In genomic region chr9:69877852-69878507, GRCh38 we compare ENCODE assay signal across 9 cellular contexts. TPM values are rescaled to one million over a fixed set of nuclear protein-coding genes. Genes with fewer than 3 reads are reported as not detected.
DNase-seq lines count a peak whose midpoint lies in the region; FAIRE-seq and TF ChIP-seq lines count a peak whose summit lies in the region.
"Had no signal": no experiment of that assay in that cellular context is flagged by ENCODE, and none has a peak within 500 bp of the region (broad histone marks: within the 10 kb centered on the region; RNA-seq: fewer than 3 reads in every experiment).

No MANE protein-coding gene starts in this region.

- H3K4me3 ChIP-seq in retinal pigment epithelial cell (ENCODE audit: low read length), result no peak overlapping the region

- DNase-seq in HT1080 (ENCODE audit: low read depth) (peak; percentile 47), SK-N-DZ (ENCODE audit: low spot score) (peak; percentile 11), foreskin melanocyte (peak; percentile 47), retinal pigment epithelial cell (ENCODE audit: low read depth) (no peak), urothelium cell line (ENCODE audit: low spot score) (no peak)
- DNase-seq in activated CD4-positive, alpha-beta T cell treated with anti-CD3 and anti-CD28 coated beads for 1 hour, result no peak
- DNase-seq in stimulated activated CD8-positive, alpha-beta memory T cell treated with anti-CD3 and anti-CD28 coated beads, Interleukin-4, amount 100 ng/mL, for 48 hours, result no peak

- TF ChIP-seq CTCF in retinal pigment epithelial cell (conservative IDR thresholded peaks at IDR 0.05; ENCODE audit: low read depth, low read length), result peak; percentile 65

- peak; percentile 92 for FAIRE-seq in G401.6 (lab: Jason Lieb, UNC)
- FAIRE-seq in urothelium cell line (lab: Jason Lieb, UNC), result no peak

RNA-seq across cellular contexts. Expression of gene CFAP95, which starts 57.4 kb away (rescaled TPM):
- not detected in 2 replicates for total RNA-seq in HT1080 (2014; rRNA removed; shearing (Covaris generic))
- polyA plus RNA-seq in HT1080 (2015; cell fraction: cytosol; rRNA removed), result 0.21 TPM in 1 of 2 replicates, not detected in the other
- polyA plus RNA-seq in HT1080 (2015; cell fraction: nucleus; rRNA removed), result not detected in 2 replicates
- polyA plus RNA-seq in SK-N-DZ (2014; cell fraction: cytosol; rRNA removed), result not detected in 2 replicates
- polyA plus RNA-seq in SK-N-DZ (2014; cell fraction: nucleus; rRNA removed), result 0.29 and 0.99 TPM in 2 replicates
- total RNA-seq: T-helper 1 cell treated with Interleukin-12 subunit alpha and Interleukin-12 subunit beta and Interleukin-4 antibody, amounts not matched to agents 30 ng/mL and 1 ng/mL, for 36 hours had no signal

Comparison
In these comparisons a context has a peak if more than half of its experiments do, and no peak if none do; other contexts are left out.
1. DNase-seq: peak in HT1080 (single experiment), SK-N-DZ (single experiment) and foreskin melanocyte (single experiment); none in retinal pigment epithelial cell (single experiment), activated CD4-positive, alpha-beta T cell treated with anti-CD3 and anti-CD28 coated beads for 1 hour (single experiment), urothelium cell line (single experiment) and stimulated activated CD8-positive, alpha-beta memory T cell treated with anti-CD3 and anti-CD28 coated beads, Interleukin-4, amount 100 ng/mL, for 48 hours (single experiment).